Comparison of ENCODE assay signal across 13 cellular contexts in the genomic region with DNA sequence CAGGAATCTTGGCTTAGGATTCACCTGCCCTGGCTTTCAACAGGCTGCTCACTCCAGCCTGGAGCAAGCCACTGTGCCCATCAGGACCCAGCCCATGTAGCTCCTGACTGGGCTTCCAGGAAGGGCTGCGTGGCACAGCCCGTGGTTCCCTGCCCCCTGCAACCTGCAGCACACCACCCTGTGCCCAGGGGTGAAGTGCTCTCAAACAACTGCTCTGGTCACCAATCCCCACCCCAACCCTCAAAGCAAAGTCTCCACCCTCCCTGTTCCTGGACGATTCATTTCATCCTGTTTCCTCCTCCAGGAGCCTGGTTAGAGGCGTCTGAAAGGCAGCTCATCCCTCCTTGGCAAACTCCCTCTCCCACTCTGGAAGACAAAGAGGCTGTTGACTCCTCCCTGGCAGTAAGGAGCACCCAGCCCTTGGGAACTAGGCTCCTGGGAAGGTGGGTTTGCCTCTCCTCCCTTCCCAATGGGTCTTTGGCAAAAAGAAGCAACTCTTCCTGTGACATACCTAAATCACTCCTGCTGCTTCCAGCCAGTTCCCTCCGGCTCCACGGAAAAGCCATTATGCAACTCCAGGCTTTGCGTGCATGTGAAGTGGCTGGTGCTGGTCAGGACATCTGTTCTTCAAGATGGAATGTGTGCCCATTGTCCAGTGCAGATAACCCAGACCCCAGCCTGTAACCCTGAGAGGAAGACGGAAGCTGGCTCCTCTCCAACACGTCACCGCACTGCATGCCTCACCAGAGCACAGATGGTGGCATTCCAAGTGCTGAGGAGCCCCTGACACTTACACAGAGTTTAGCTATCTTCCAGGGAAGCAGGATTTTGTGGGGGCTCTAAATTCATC. TPM values are rescaled to one million over a fixed set of nuclear protein-coding genes. Genes with fewer than 3 reads are reported as not detected.
A peak's percentile ranks its signal among the peaks of the same experiment; 100 is the strongest.
DNase-seq lines count a peak whose midpoint lies in the region; ATAC-seq, FAIRE-seq and TF ChIP-seq lines count a peak whose summit lies in the region.
"Had no signal": no experiment of that assay in that cellular context is flagged by ENCODE, and none has a peak within 500 bp of the region (broad histone marks: within the 10 kb centered on the region; RNA-seq: fewer than 3 reads in every experiment).

No MANE protein-coding gene starts in this region.

- intact Hi-C loops in IMR-90 (cut with micrococcal nuclease), result no loop called here
- intact Hi-C loops in mammary epithelial cell (cut with micrococcal nuclease), result no loop called here

- no peaks in the 10 kb centered on the region for H3K4me1 ChIP-seq in A549
- no peaks in the 10 kb centered on the region for H3K4me1 ChIP-seq in IMR-90 (ENCODE audit: control insufficient read depth, insufficient read depth, low read length)
- H3K4me1 ChIP-seq in mammary epithelial cell (ENCODE audit: insufficient read depth, low read length), result peaks cover 28% of the 10 kb centered on the region

- H2BK5ac ChIP-seq in IMR-90 (ENCODE audit: low read depth, low read length, poor library complexity, severe bottlenecking), result no peak overlapping the region

- H3K36me3 Mint-ChIP-seq in endothelial cell (ENCODE audit: low read depth, unreplicated experiment), result no peaks in the 10 kb centered on the region

- WGBS in A549 (ENCODE audit: missing lambda C conversion rate), result 46% methylated on average over 7 of the region's 10 CpGs
- 54% methylated on average over 3 of the region's 10 CpGs; no CpG with 5 or more reads in 1 of the 2 experiments for WGBS in IMR-90 (ENCODE audit: extremely low coverage in 2 of 2, insufficient read length in 1 of 2), 2 experiments
- WGBS in mammary epithelial cell (ENCODE audit: low coverage, missing lambda C conversion rate), result 35% methylated on average over 9 of the region's 10 CpGs

- H3K9ac ChIP-seq in IMR-90 (ENCODE audit: low read depth, low read length) (no peak overlapping the region), mammary epithelial cell (ENCODE audit: insufficient read depth, low read length) (no peak overlapping the region)
- H3K9ac ChIP-seq: BLaER1 treated with 17β-estradiol and CSF1 and Interleukin-3, amounts not matched to agents 10 nM and 100 nM had no signal

- DNase-seq in A549 (ENCODE audit: low read depth in 1 of 2, low spot score in 1 of 2), result no peak
- DNase-seq in IMR-90, result peak; percentile 16
- DNase-seq in mammary epithelial cell, result peak; percentile 17
- DNase-seq in left kidney (ENCODE audit: low read depth, low spot score), result peak; percentile 3
- no peak for DNase-seq in NCI-H446 treated with DMSO at 0.1 percent for 48 hours (lab: John Stamatoyannopoulos, UW)
- no peak for DNase-seq in endothelial cell (ENCODE audit: low spot score)
- DNase-seq in UCSD-AML1 (lab: John Stamatoyannopoulos, UW; ENCODE audit: unreplicated experiment), result no peak
- DNase-seq: amniotic stem cell, midbrain, SW 1271 had no signal

- no peaks in the 10 kb centered on the region for H3K9me1 ChIP-seq in IMR-90 (ENCODE audit: insufficient read depth, low read length)

- H2AFZ ChIP-seq in IMR-90 (replicated peaks; ENCODE audit: low read length, poor library complexity), result peak overlapping the region; percentile 47
- peak overlapping the region; percentile 73 for H2AFZ ChIP-seq in mammary epithelial cell (ENCODE audit: low read depth, low read length)

- H3K4me1 Mint-ChIP-seq in endothelial cell (ENCODE audit: unreplicated experiment), result peaks cover 6% of the 10 kb centered on the region

- no peaks in the 10 kb centered on the region for H3K9me3 Mint-ChIP-seq in endothelial cell (ENCODE audit: unreplicated experiment)

- no peak for TF ChIP-seq EP300 in A549 (IDR thresholded peaks at IDR 0.05)

- FAIRE-seq in A549 (lab: Jason Lieb, UNC), result no peak

- dilution Hi-C loops in IMR-90 (cut with HindIII; ENCODE audit: low sequenced_read_pairs, unreplicated experiment), result no loop called here
- dilution Hi-C loops in mammary epithelial cell (cut with HindIII; ENCODE audit: low sequenced_read_pairs), result no loop called here

- H3K79me1 ChIP-seq in IMR-90 (ENCODE audit: low read depth in 1 of 2, low read length in 2 of 2), result no peaks in the 10 kb centered on the region

- TF ChIP-seq RAD21 in A549 (conservative IDR thresholded peaks at IDR 0.05 in 1 of 2, IDR thresholded peaks at IDR 0.05 in 1 of 2) (no peak), IMR-90 (IDR thresholded peaks at IDR 0.05; ENCODE audit: low read length) (no peak)

- no peak overlapping the region for H4K5ac ChIP-seq in IMR-90 (ENCODE audit: low read depth, low read length)

- H3K56ac ChIP-seq in IMR-90 (ENCODE audit: extremely low read depth, insufficient read depth, low read length), result no peak overlapping the region

- H3K27me3 Mint-ChIP-seq in endothelial cell (ENCODE audit: unreplicated experiment), result peaks cover 7% of the 10 kb centered on the region

- no peak overlapping the region for H3K23ac ChIP-seq in IMR-90 (ENCODE audit: low read depth, low read length)

- H4K20me1 ChIP-seq in IMR-90 (ENCODE audit: insufficient read depth, low read length) (no peaks in the 10 kb centered on the region), mammary epithelial cell (ENCODE audit: insufficient read depth, low read length) (no peaks in the 10 kb centered on the region)
- H4K20me1 ChIP-seq: BLaER1 treated with 17β-estradiol and CSF1 and Interleukin-3, amounts not matched to agents 10 nM and 100 nM had no signal

- H3K4me3 Mint-ChIP-seq in endothelial cell (ENCODE audit: unreplicated experiment), result no peak overlapping the region

- H3K4me2 ChIP-seq in A549 (no peak overlapping the region), IMR-90 (ENCODE audit: low read depth, low read length) (no peak overlapping the region), mammary epithelial cell (ENCODE audit: insufficient read depth, low read depth, low read length) (peak overlapping the region; percentile 44)
- H3K4me2 ChIP-seq: BLaER1 treated with 17β-estradiol and CSF1 and Interleukin-3, amounts not matched to agents 10 nM and 100 nM had no signal

- no peaks in the 10 kb centered on the region for H3K9me3 ChIP-seq in A549
- H3K9me3 ChIP-seq in IMR-90 (ENCODE audit: control insufficient read depth, insufficient read depth, low read length), result no peaks in the 10 kb centered on the region
- H3K9me3 ChIP-seq in mammary epithelial cell (replicated peaks; ENCODE audit: insufficient read depth, low read length), result no peaks in the 10 kb centered on the region

- no peak overlapping the region for H4K8ac ChIP-seq in IMR-90 (ENCODE audit: low read depth in 2 of 2, low read length in 2 of 2)

- H3K18ac ChIP-seq in IMR-90 (ENCODE audit: low read depth, low read length), result no peak overlapping the region

- H3K27ac Mint-ChIP-seq in endothelial cell (ENCODE audit: unreplicated experiment), result no peak overlapping the region

- H3K27ac ChIP-seq in A549 (no peak overlapping the region), IMR-90 (ENCODE audit: insufficient read depth, low read length) (no peak overlapping the region), mammary epithelial cell (ENCODE audit: insufficient read depth, low read depth, low read length) (no peak overlapping the region)
- H3K27ac ChIP-seq: BLaER1 treated with 17β-estradiol and CSF1 and Interleukin-3, amounts not matched to agents 10 nM and 100 nM had no signal

- no peak for TF ChIP-seq POLR2A in A549 (IDR thresholded peaks at IDR 0.05; ENCODE audit: low read length)
- TF ChIP-seq POLR2A in IMR-90 (IDR thresholded peaks at IDR 0.05; ENCODE audit: low read depth, low read length), result no peak

- peaks cover 3% of the 10 kb centered on the region for H3K27me3 ChIP-seq in IMR-90 (ENCODE audit: control insufficient read depth, insufficient read depth, low read length)
- H3K27me3 ChIP-seq in mammary epithelial cell (ENCODE audit: insufficient read depth, low read length), result no peaks in the 10 kb centered on the region
- H3K27me3 ChIP-seq: BLaER1 treated with 17β-estradiol and CSF1 and Interleukin-3, amounts not matched to agents 10 nM and 100 nM had no signal

- BruUV-seq in IMR-90 (replicated peaks; lab: Mats Ljungman, UMichigan) (no TSS peak), mammary epithelial cell (replicated peaks; lab: Mats Ljungman, UMichigan) (no TSS peak)

- ATAC-seq in A549 (peak; percentile 26 to 59; a peak in 3 of 6 replicates), IMR-90 (ENCODE audit: low read depth) (peak; percentile 48), HG03139 (IDR thresholded peaks at IDR 0.05; ENCODE audit: unreplicated experiment) (no peak)
- ATAC-seq: sciatic nerve had no signal

- in situ Hi-C loops in IMR-90 (cut with MboI; ENCODE audit: low sequenced_read_pairs), result no loop called here
- in situ Hi-C loops in mammary epithelial cell (cut with MboI; ENCODE audit: low sequenced_read_pairs in 2 of 2), result no loop called here

- CTCF ChIA-PET in A549 (lab: Yijun Ruan, JAX) (interaction anchor here (1.5 kb wide), 1 partner anchor 282 kb away, joined by 3 read pairs; no protein-coding TSS in a partner anchor), IMR-90 (lab: Yijun Ruan, JAX) (no interaction called here), mammary epithelial cell (lab: Charles Lee; ENCODE audit: low non-redundant PET) (interaction anchor here (0.6 to 0.7 kb wide), 2 partner anchors 26 to 273 kb away, joined by 3 to 5 read pairs; no protein-coding TSS in a partner anchor)

- POLR2A ChIA-PET in A549 (lab: Yijun Ruan, JAX), result no interaction called here
- POLR2A ChIA-PET in IMR-90 (lab: Charles Lee; ENCODE audit: unreplicated experiment), result no interaction called here

- H4K91ac ChIP-seq in IMR-90 (ENCODE audit: insufficient read depth, low read depth, low read length), result no peak overlapping the region

- H2AK5ac ChIP-seq in IMR-90 (ENCODE audit: low read depth, low read length), result no peak overlapping the region

- H2BK15ac ChIP-seq in IMR-90 (ENCODE audit: low read depth, low read length), result no peak overlapping the region

- no peaks in the 10 kb centered on the region for H3K79me2 ChIP-seq in mammary epithelial cell (ENCODE audit: insufficient read depth, low read length)

- H3K14ac ChIP-seq in IMR-90 (replicated peaks; ENCODE audit: low read depth, low read length), result no peak overlapping the region

- H2BK120ac ChIP-seq in IMR-90 (ENCODE audit: low read depth, low read length), result no peak overlapping the region

- no peak overlapping the region for H2AK9ac ChIP-seq in IMR-90 (replicated peaks; ENCODE audit: low read depth, low read length, poor library complexity)

- H2BK20ac ChIP-seq in IMR-90 (ENCODE audit: low read depth, low read length), result no peak overlapping the region

- no peak overlapping the region for H3K4ac ChIP-seq in IMR-90 (ENCODE audit: low read depth, low read length)

- no peaks in the 10 kb centered on the region for H3K36me3 ChIP-seq in IMR-90 (ENCODE audit: control insufficient read depth, insufficient read depth, low read length)
- H3K36me3 ChIP-seq in mammary epithelial cell (ENCODE audit: insufficient read depth, low read length), result no peaks in the 10 kb centered on the region
- H3K36me3 ChIP-seq: BLaER1 treated with 17β-estradiol and CSF1 and Interleukin-3, amounts not matched to agents 10 nM and 100 nM had no signal

- H3K4me3 ChIP-seq in A549 (no peak overlapping the region), IMR-90 (ENCODE audit: insufficient read depth, low read depth, low read length) (no peak overlapping the region), mammary epithelial cell (replicated peaks in 1 of 3; ENCODE audit: insufficient read depth in 1 of 3, low read depth in 2 of 3, low read length in 3 of 3) (no peak overlapping the region)
- H3K4me3 ChIP-seq: BLaER1 treated with 17β-estradiol and CSF1 and Interleukin-3, amounts not matched to agents 10 nM and 100 nM had no signal

- TF ChIP-seq CTCF in A549 (IDR thresholded peaks at IDR 0.05) (no peak), IMR-90 (conservative IDR thresholded peaks at IDR 0.05; ENCODE audit: low read depth, low read length) (no peak), mammary epithelial cell (conservative IDR thresholded peaks at IDR 0.05 in 1 of 2, IDR thresholded peaks at IDR 0.05 in 1 of 2; ENCODE audit: extremely low read depth in 1 of 2, insufficient read depth in 1 of 2, low read depth in 1 of 2, low read length in 2 of 2) (no peak), endothelial cell (IDR thresholded peaks at IDR 0.05; ENCODE audit: unreplicated experiment) (no peak)

RNA-seq across cellular contexts. Expression of a gene that starts 29.1 kb away (rescaled TPM):
- 0.17 and 0.26 TPM in 2 replicates for polyA plus RNA-seq in A549 (2011; rRNA removed)
- 0.11 and 0.31 TPM in 2 replicates for polyA plus RNA-seq in A549 (2012; cell fraction: cytosol; rRNA removed)
- polyA plus RNA-seq in A549 (2012; cell fraction: nucleus; rRNA removed), result 0.64 and 0.67 TPM in 2 replicates
- 0.37 to 0.80 TPM (median 0.49 TPM) in 3 replicates for polyA plus RNA-seq in A549 (2017; fragmentation: RNase III; extraction: RNeasy Plus Mini Kit Qiagen cat#74134 plus additional on column Dnase treatment)
- 0.63 and 0.91 TPM in 2 replicates for polyA minus RNA-seq in A549 (2011; rRNA and poly(A)+ RNA removed)
- not detected in 2 replicates for total RNA-seq in IMR-90 (2012; rRNA removed)
- polyA plus RNA-seq in IMR-90 (2012; rRNA removed), result not detected in 2 replicates
- not detected in 2 replicates for polyA plus RNA-seq in IMR-90 (2012; cell fraction: cytosol; rRNA removed)
- not detected in 2 replicates for polyA plus RNA-seq in IMR-90 (2012; cell fraction: nucleus; rRNA removed; ENCODE audit: low replicate concordance)
- 10 to 100 TPM in 1 of 2 donors, 1 to 10 TPM in 1; 4.7 to 21.3 TPM for total RNA-seq in mammary epithelial cell
- 0.77 TPM for polyA plus RNA-seq in mammary epithelial cell
- polyA minus RNA-seq in mammary epithelial cell, result 12.5 TPM
- total RNA-seq in endothelial cell (ENCODE audit: unreplicated experiment), result 5.4 TPM

Comparison
In these comparisons a context has a peak if more than half of its experiments do, and no peak if none do; other contexts are left out.
1. DNase-seq: peak in IMR-90 (single experiment), mammary epithelial cell (single experiment) and left kidney (single experiment); none in A549 (0 of 2), NCI-H446 treated with DMSO at 0.1 percent for 48 hours (single experiment), endothelial cell (single experiment) and UCSD-AML1 (single experiment).